Comparison of ENCODE assay signal across 8 cellular contexts in genomic region chr5:75338408-75338807, GRCh38. TPM values are rescaled to one million over a fixed set of nuclear protein-coding genes. Genes with fewer than 3 reads are reported as not detected.
DNase-seq lines count a peak whose midpoint lies in the region; ATAC-seq and TF ChIP-seq lines count a peak whose summit lies in the region.

No MANE protein-coding gene starts in this region.

- H3K4me3 ChIP-seq in Caco-2 (ENCODE audit: low read depth, low read length) (peak overlapping the region; percentile 89), epithelial cell of proximal tubule (ENCODE audit: low read depth, low read length) (peak overlapping the region; percentile 93), osteoblast (ENCODE audit: insufficient read depth, low read length) (peak overlapping the region; percentile 87)

- H3K27me3 Mint-ChIP-seq in Caco-2 (ENCODE audit: insufficient read depth, unreplicated experiment) (no peaks in the 10 kb centered on the region), T-helper 17 cell (no peaks in the 10 kb centered on the region)

- intact Hi-C loops in Caco-2 (cut with micrococcal nuclease; ENCODE audit: unreplicated experiment): loop anchor here (5.0 to 10.0 kb wide), 3 partner anchors 174 to 394 kb away; partner anchors contain the start of genes CERT1, GCNT4 and POLK

- H4K20me1 ChIP-seq in osteoblast (ENCODE audit: insufficient read depth, low read length): peaks cover 23% of the 10 kb centered on the region

- H3K4me3 Mint-ChIP-seq in Caco-2 (ENCODE audit: unreplicated experiment): no peak overlapping the region
- H3K4me3 Mint-ChIP-seq in T-helper 17 cell: no peak overlapping the region

- H3K4me1 Mint-ChIP-seq in Caco-2 (ENCODE audit: low read depth, unreplicated experiment) (peaks cover 11% of the 10 kb centered on the region), T-helper 17 cell (peaks cover 25% of the 10 kb centered on the region)

- POLR2A ChIA-PET in Caco-2 (lab: Charles Lee): no interaction called here

- peak overlapping the region; percentile 93 for H3K27ac ChIP-seq in osteoblast (ENCODE audit: low read depth, low read length)

- BruUV-seq in Caco-2 (replicated peaks; lab: Mats Ljungman, UMichigan): no TSS peak

- H3K36me3 Mint-ChIP-seq in Caco-2 (ENCODE audit: insufficient read depth, unreplicated experiment): peaks cover 38% of the 10 kb centered on the region
- no peaks in the 10 kb centered on the region for H3K36me3 Mint-ChIP-seq in T-helper 17 cell (ENCODE audit: low read depth)

- peaks cover 61% of the 10 kb centered on the region for H3K79me2 ChIP-seq in osteoblast (ENCODE audit: insufficient read depth, low read length)

- no peaks in the 10 kb centered on the region for H3K9me3 Mint-ChIP-seq in Caco-2 (ENCODE audit: unreplicated experiment)

- H3K4me1 ChIP-seq in Caco-2: peaks cover 19% of the 10 kb centered on the region
- H3K4me1 ChIP-seq in osteoblast (ENCODE audit: insufficient read depth, low read length): peaks cover 13% of the 10 kb centered on the region

- peak overlapping the region; percentile 87 for H3K4me2 ChIP-seq in osteoblast (ENCODE audit: insufficient read depth, low read length)

- no peak overlapping the region for H3K27ac Mint-ChIP-seq in Caco-2 (ENCODE audit: unreplicated experiment)
- no peak overlapping the region for H3K27ac Mint-ChIP-seq in T-helper 17 cell

- CTCF ChIA-PET in Caco-2 (lab: Charles Lee): interaction anchor here (0.7 kb wide), 1 partner anchor 102 kb away, joined by 10 read pairs; the partner anchor contains the start of gene ANKRD31

- TF ChIP-seq CTCF in Caco-2 (IDR thresholded peaks at IDR 0.05; ENCODE audit: insufficient read depth in 1 of 2, low read depth in 1 of 2, low read length in 1 of 2, severe bottlenecking in 1 of 2, unreplicated experiment in 1 of 2): no peak
- TF ChIP-seq CTCF in epithelial cell of proximal tubule (conservative IDR thresholded peaks at IDR 0.05; ENCODE audit: low read depth, low read length): no peak
- no peak for TF ChIP-seq CTCF in osteoblast (IDR thresholded peaks at IDR 0.05; ENCODE audit: extremely low read depth, low read depth, low read length)

- H3K27me3 ChIP-seq in Caco-2 (replicated peaks; ENCODE audit: control insufficient read depth, insufficient read depth, low read length) (no peaks in the 10 kb centered on the region), osteoblast (ENCODE audit: insufficient read depth, low read length) (no peaks in the 10 kb centered on the region)

- H3K36me3 ChIP-seq in Caco-2 (ENCODE audit: control insufficient read depth, insufficient read depth, low read length): no peaks in the 10 kb centered on the region; the same call in 1 of the 2 replicates
- H3K36me3 ChIP-seq in osteoblast (ENCODE audit: insufficient read depth, low read length): no peaks in the 10 kb centered on the region

- no peaks in the 10 kb centered on the region for H3K9me3 ChIP-seq in Caco-2
- no peaks in the 10 kb centered on the region for H3K9me3 ChIP-seq in osteoblast (ENCODE audit: low read depth, low read length)
- no peaks in the 10 kb centered on the region for H3K9me3 ChIP-seq in T-helper 17 cell (ENCODE audit: control insufficient read depth, low read length, poor library complexity, severe bottlenecking)

- no peak overlapping the region for H2AFZ ChIP-seq in osteoblast (ENCODE audit: low read length)

- DNase-seq in Caco-2 (no peak), NCI-H69 (lab: John Stamatoyannopoulos, UW) (peak; percentile 20), epithelial cell of proximal tubule (ENCODE audit: low read depth) (no peak), osteoblast (ENCODE audit: insufficient read length, low spot score, missing footprints) (no peak), NCI-H1092 (lab: John Stamatoyannopoulos, UW) (no peak), T-helper 17 cell (no peak), UCSD-AML1 (lab: John Stamatoyannopoulos, UW; ENCODE audit: unreplicated experiment) (no peak), D341Med (ENCODE audit: low spot score) (no peak)

- ATAC-seq in T-helper 17 cell: no peak

RNA-seq across cellular contexts. Expression of gene HMGCR, which starts 1.4 kb away (rescaled TPM):
- total RNA-seq in Caco-2 (2022) (164 and 167 TPM in 2 replicates), epithelial cell of proximal tubule (43.9 and 90.4 TPM in 2 replicates), osteoblast (144 and 150 TPM in 2 replicates), T-helper 17 cell (10 to 100 TPM; 37.9 to 48.0 TPM)
